20 cellular contexts compared by ENCODE assay signal in the genomic region with DNA sequence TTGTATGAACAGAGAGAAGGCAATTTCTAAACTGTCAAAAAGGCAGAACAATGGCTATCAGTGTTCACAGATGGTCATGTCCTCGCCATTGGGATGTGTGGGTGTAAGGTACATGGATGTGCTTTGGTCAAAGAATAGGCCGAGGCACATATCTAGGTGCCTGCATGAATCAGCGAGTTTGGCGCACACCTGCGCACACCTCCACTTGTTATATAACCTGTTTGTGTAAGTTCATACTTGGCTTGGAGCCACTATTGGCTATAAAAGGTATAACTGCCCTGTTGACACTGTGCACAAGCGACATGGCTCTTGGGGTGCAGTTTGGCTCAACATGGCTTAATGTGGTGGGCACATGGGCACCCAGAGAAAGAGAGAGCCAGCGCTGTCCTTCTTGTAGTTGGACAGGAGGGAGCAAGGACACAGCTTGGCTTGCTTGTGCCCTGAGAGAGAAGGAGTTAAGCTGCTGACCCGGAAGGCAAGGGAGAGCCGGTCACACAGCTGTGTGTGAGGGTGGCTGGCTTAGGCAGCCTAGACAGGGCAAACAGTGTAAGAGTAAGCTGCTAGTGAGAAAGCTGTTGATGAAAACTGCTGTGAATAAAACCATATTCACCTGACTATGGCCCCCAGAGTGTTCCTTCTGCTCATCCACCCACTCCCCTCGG.
DNase-seq lines count a peak whose midpoint lies in the region; ATAC-seq, FAIRE-seq and TF ChIP-seq lines count a peak whose summit lies in the region.
"Had no signal": no experiment of that assay in that cellular context is flagged by ENCODE, and none has a peak within 500 bp of the region (broad histone marks: within the 10 kb centered on the region; RNA-seq: fewer than 3 reads in every experiment).

No MANE protein-coding gene starts in this region.

- ATAC-seq in left lobe of liver: peak; percentile 35
- ATAC-seq: GM12878 had no signal

- H3K9me3 ChIP-seq in transverse colon (no peaks in the 10 kb centered on the region), breast epithelium (no peaks in the 10 kb centered on the region)

- TF ChIP-seq CTCF in transverse colon (IDR thresholded peaks at IDR 0.05) (no peak), breast epithelium (IDR thresholded peaks at IDR 0.05) (no peak)

- TF ChIP-seq POLR2A in transverse colon (IDR thresholded peaks at IDR 0.05) (no peak), breast epithelium (IDR thresholded peaks at IDR 0.05) (no peak)

- 31 to 59% methylated on average over 6 to 10 of the region's 10 CpGs for WGBS in transverse colon (ENCODE audit: low coverage in 1 of 2), 2 donors

- DNase-seq in HTR-8/SVneo (ENCODE audit: insufficient read length, low spot score): no peak
- peak; percentile 35 for DNase-seq in NCI-H69 (lab: John Stamatoyannopoulos, UW)
- no peak for DNase-seq in left lobe of liver (ENCODE audit: low spot score)
- peak; percentile 58 for DNase-seq in transverse colon
- no peak for DNase-seq in breast epithelium (ENCODE audit: low spot score in 2 of 2)
- DNase-seq in DMS79 treated with DMSO at 0.1 percent for 48 hours (lab: John Stamatoyannopoulos, UW): no peak
- no peak for DNase-seq in inferior parietal cortex (ENCODE audit: extremely low spot score)
- DNase-seq: ACHN, EL, GOT3, KBM-7, NCI-H1105, NCI-H1694, NCI-H2081 treated with DMSO at 0.1 percent for 48 hours, NCI-H2227 treated with DMSO at 0.1 percent for 48 hours, NCI-H524 treated with DMSO at 0.1 percent for 48 hours, SHP77 had no signal

- H3K27me3 ChIP-seq in transverse colon: no peaks in the 10 kb centered on the region
- no peaks in the 10 kb centered on the region for H3K27me3 ChIP-seq in breast epithelium

- H3K36me3 ChIP-seq in transverse colon (no peaks in the 10 kb centered on the region), breast epithelium (no peaks in the 10 kb centered on the region)

- H3K4me1 ChIP-seq in transverse colon: peaks cover 0 to 10% (median 6%) of the 10 kb centered on the region in 4 donors
- no peaks in the 10 kb centered on the region for H3K4me1 ChIP-seq in breast epithelium

- no peak overlapping the region for H3K4me3 ChIP-seq in transverse colon
- no peak overlapping the region for H3K4me3 ChIP-seq in breast epithelium
- H3K4me3 ChIP-seq: GM12878, SK-N-MC had no signal

- peak; percentile 40 for FAIRE-seq in HTR-8/SVneo (lab: Jason Lieb, UNC)
- FAIRE-seq: GM12878 had no signal

- TF ChIP-seq EP300 in transverse colon (IDR thresholded peaks at IDR 0.05; ENCODE audit: low read depth): no peak

- peak overlapping the region in 2 of 4 donors; percentile 46 to 47 for H3K27ac ChIP-seq in transverse colon
- no peak overlapping the region for H3K27ac ChIP-seq in breast epithelium
- H3K27ac ChIP-seq: C4-2B, SK-N-MC had no signal

- in situ Hi-C loops in transverse colon (cut with MboI; ENCODE audit: low pct_ligation_motif_present in 1 of 4, low pct_unique_long_range_greater_than_20kb in 1 of 4, low sequenced_read_pairs in 3 of 4): no loop called here

- intact Hi-C loops in transverse colon (cut with DNase I; ENCODE audit: low total_unique reads) (no loop called here), breast epithelium (cut with DNase I; ENCODE audit: low total_unique reads) (no loop called here)

Comparison
In these comparisons a context has a peak if more than half of its experiments do, and no peak if none do; other contexts are left out.
1. DNase-seq: peak in NCI-H69 (single experiment) and transverse colon (single experiment); none in HTR-8/SVneo (single experiment), left lobe of liver (single experiment), breast epithelium (0 of 2), DMS79 treated with DMSO at 0.1 percent for 48 hours (single experiment) and inferior parietal cortex (single experiment).